Comparison of ENCODE assay signal across 11 cellular contexts in the genomic region with DNA sequence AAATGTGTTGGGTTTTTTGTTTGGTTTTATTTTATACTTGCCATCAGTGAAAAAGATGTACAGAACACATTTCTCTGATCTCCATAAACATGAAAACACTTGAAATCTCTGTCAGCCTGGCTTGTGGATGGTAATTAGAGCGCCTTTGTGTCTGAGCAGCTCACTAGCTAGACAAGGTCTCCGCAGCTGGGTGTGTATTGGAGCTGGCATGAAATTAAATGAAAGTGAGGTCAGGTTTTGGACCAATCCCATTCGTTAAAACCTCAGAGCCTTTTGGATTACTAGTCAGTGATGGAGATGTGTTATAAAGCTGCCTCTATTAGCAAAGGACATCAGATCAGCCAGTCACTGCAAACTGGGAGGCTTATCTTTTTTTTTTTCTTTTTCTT. TPM values are rescaled to one million over a fixed set of nuclear protein-coding genes. Genes with fewer than 3 reads are reported as not detected.
DNase-seq lines count a peak whose midpoint lies in the region; ATAC-seq, FAIRE-seq and TF ChIP-seq lines count a peak whose summit lies in the region.
"Had no signal": no experiment of that assay in that cellular context is flagged by ENCODE, and none has a peak within 500 bp of the region (broad histone marks: within the 10 kb centered on the region; RNA-seq: fewer than 3 reads in every experiment).

No MANE protein-coding gene starts in this region.

- H2AK5ac ChIP-seq in H9 (ENCODE audit: insufficient read length, low read length): no peak overlapping the region
- no peak overlapping the region for H2AK5ac ChIP-seq in mesenchymal stem cell (ENCODE audit: low read length, severe bottlenecking)

- DNase-seq in Ammon's horn (ENCODE audit: low spot score) (peak; percentile 65), H9 (peak; percentile 41), mesenchymal stem cell (no peak), GM23248 (no peak), heart right ventricle (no peak), kidney (no peak)
- no peak for DNase-seq in activated T-helper 1 cell treated with anti-CD3 and anti-CD28 coated beads, Interleukin-12 subunit alpha, Interleukin-12 subunit beta, Interleukin-2, Interleukin-4 antibody, amounts not matched to agents 30 ng/mL and 10 ng/mL and 1 ng/mL, durations not matched to agents 14 hours and 24 hours and 36 hours (ENCODE audit: low spot score)
- DNase-seq: Calu3; effector CD8-positive, alpha-beta T cell; RPMI8226 had no signal

- H3K79me2 ChIP-seq in H9 (ENCODE audit: insufficient read depth, low read length): no peaks in the 10 kb centered on the region
- no peaks in the 10 kb centered on the region for H3K79me2 ChIP-seq in GM23248 (ENCODE audit: insufficient read depth)

- no peaks in the 10 kb centered on the region; a peak in 1 of 5 replicates for H3K9me3 Mint-ChIP-seq in H9
- no peaks in the 10 kb centered on the region for H3K9me3 Mint-ChIP-seq in activated T-helper 1 cell treated with anti-CD3 and anti-CD28 coated beads, Interleukin-12 subunit alpha, Interleukin-12 subunit beta, Interleukin-2, Interleukin-4 antibody, amounts not matched to agents 30 ng/mL and 10 ng/mL and 1 ng/mL, durations not matched to agents 14 hours and 24 hours and 36 hours

- no peaks in the 10 kb centered on the region for H3K9me2 ChIP-seq in GM23248 (ENCODE audit: insufficient read depth)

- no peak for ATAC-seq in GM19455 (IDR thresholded peaks at IDR 0.05; ENCODE audit: unreplicated experiment)
- no peak for ATAC-seq in heart right ventricle

- H3K4me3 ChIP-seq in mesenchymal stem cell (ENCODE audit: insufficient read depth in 1 of 2, low read depth in 1 of 2, low read length in 2 of 2) (no peak overlapping the region), GM23248 (no peak overlapping the region), heart right ventricle (peak overlapping the region in 4 of 10 donors; percentile 75 to 88 (median 80)), kidney (ENCODE audit: low read length in 2 of 2) (peak overlapping the region in 1 of 2 donors; percentile 58)

- no CpG with 5 or more reads among the region's 3 CpGs for WGBS in H9 (ENCODE audit: extremely low coverage, insufficient read length, low lambda C conversion rate)
- 64% methylated on average over 2 of the region's 3 CpGs for WGBS in mesenchymal stem cell
- WGBS in GM23248 (ENCODE audit: low coverage in 1 of 2, low lambda C conversion rate in 2 of 2, missing lambda C conversion rate in 2 of 2), 2 experiments: 73 to 82% methylated on average over 3 of the region's 3 CpGs
- 86 to 93% methylated on average over 3 of the region's 3 CpGs for WGBS in heart right ventricle, 2 donors

- FAIRE-seq in kidney (lab: Jason Lieb, UNC): no peak

- H3K4me1 ChIP-seq in H9 (ENCODE audit: insufficient read depth, low read length): peaks cover 3% of the 10 kb centered on the region; the same call in 1 of the 2 replicates
- H3K4me1 ChIP-seq in mesenchymal stem cell (ENCODE audit: control insufficient read depth, insufficient read depth, low read depth, low read length): peaks cover 22% of the 10 kb centered on the region
- peaks cover 9% of the 10 kb centered on the region; the same call in 1 of the 2 replicates for H3K4me1 ChIP-seq in GM23248 (ENCODE audit: insufficient read depth)
- H3K4me1 ChIP-seq in heart right ventricle: peaks cover 6 to 44% (median 24%) of the 10 kb centered on the region in 9 donors
- peaks cover 5 to 6% of the 10 kb centered on the region in 2 donors for H3K4me1 ChIP-seq in kidney (ENCODE audit: control insufficient read depth in 1 of 2, insufficient read depth in 1 of 2, low read depth in 1 of 2, low read length in 2 of 2)

- H4K8ac ChIP-seq in H9 (replicated peaks; ENCODE audit: insufficient read length, low read depth, low read length) (no peak overlapping the region), mesenchymal stem cell (ENCODE audit: low read length) (no peak overlapping the region)

- no peak overlapping the region for H4K5ac ChIP-seq in H9 (ENCODE audit: insufficient read length, low read depth, low read length)

- peak overlapping the region; percentile 72 for H3K4me2 ChIP-seq in H9 (ENCODE audit: insufficient read depth, insufficient read length, low read length)
- H3K4me2 ChIP-seq in mesenchymal stem cell (ENCODE audit: low read length, poor library complexity, severe bottlenecking): no peak overlapping the region
- no peak overlapping the region for H3K4me2 ChIP-seq in GM23248 (ENCODE audit: unreplicated experiment)

- no peak overlapping the region for H3T11ph ChIP-seq in H9 (ENCODE audit: low read length)

- intact Hi-C loops in activated T-helper 1 cell treated with anti-CD3 and anti-CD28 coated beads, Interleukin-12 subunit alpha, Interleukin-12 subunit beta, Interleukin-2, Interleukin-4 antibody, amounts not matched to agents 30 ng/mL and 10 ng/mL and 1 ng/mL, durations not matched to agents 14 hours and 24 hours and 36 hours (cut with micrococcal nuclease): loop anchor here (1.0 to 2.0 kb wide), 2 partner anchors 12 to 177 kb away; partner anchors contain the start of genes MMS19 and UBTD1
- intact Hi-C loops in heart right ventricle (cut with DNase I): loop anchor here in 3 of 10 donors (1.0 to 5.0 kb wide), 3 partner anchors 10 to 34 kb away; partner anchors contain the start of gene FRAT2 (in 1 of the 3)
- intact Hi-C loops in kidney (cut with DNase I): no loop called here

- H3K23ac ChIP-seq in H9 (ENCODE audit: insufficient read length, low read depth, low read length) (no peak overlapping the region), mesenchymal stem cell (ENCODE audit: low read length in 2 of 2) (no peak overlapping the region)

- TF ChIP-seq CTCF in H9 (conservative IDR thresholded peaks at IDR 0.05): no peak
- TF ChIP-seq CTCF in heart right ventricle (IDR thresholded peaks at IDR 0.05): no peak
- TF ChIP-seq CTCF in kidney (IDR thresholded peaks at IDR 0.05; ENCODE audit: borderline replicate concordance, extremely low read depth, insufficient read depth): no peak

- in situ Hi-C loops in GM23248 (cut with MboI): no loop called here

- peak overlapping the region in 1 of 3 experiments; percentile 7; a peak in 2 of 7 replicates for H3K27ac Mint-ChIP-seq in H9
- H3K27ac Mint-ChIP-seq in activated T-helper 1 cell treated with anti-CD3 and anti-CD28 coated beads, Interleukin-12 subunit alpha, Interleukin-12 subunit beta, Interleukin-2, Interleukin-4 antibody, amounts not matched to agents 30 ng/mL and 10 ng/mL and 1 ng/mL, durations not matched to agents 14 hours and 24 hours and 36 hours: peak overlapping the region; percentile 48

- H4K20me1 ChIP-seq in H9 (ENCODE audit: control insufficient read depth, insufficient read depth, insufficient read length) (no peaks in the 10 kb centered on the region), GM23248 (ENCODE audit: insufficient read depth) (no peaks in the 10 kb centered on the region)

- no peak overlapping the region for H2BK20ac ChIP-seq in H9 (ENCODE audit: low read depth, low read length, poor library complexity, severe bottlenecking)

- H2BK5ac ChIP-seq in H9 (ENCODE audit: insufficient read length, low read length) (no peak overlapping the region), mesenchymal stem cell (ENCODE audit: low read depth, low read length, poor library complexity, severe bottlenecking) (no peak overlapping the region)

- H3K27me3 ChIP-seq in H9 (ENCODE audit: insufficient read depth, low read length) (peaks cover 9% of the 10 kb centered on the region; the same call in 1 of the 2 replicates), mesenchymal stem cell (ENCODE audit: control insufficient read depth in 1 of 2, insufficient read depth in 1 of 2, low read length in 2 of 2) (peaks cover 0 to 45% of the 10 kb centered on the region in 2 experiments), GM23248 (replicated peaks; ENCODE audit: insufficient read depth) (no peaks in the 10 kb centered on the region), heart right ventricle (no peaks in the 10 kb centered on the region)

- no peak overlapping the region for H3K18ac ChIP-seq in H9 (ENCODE audit: insufficient read length, low read depth, low read length)
- H3K18ac ChIP-seq in mesenchymal stem cell (ENCODE audit: low read depth in 1 of 2, low read length in 2 of 2): no peak overlapping the region

- H3F3A ChIP-seq in GM23248 (ENCODE audit: insufficient read depth): no peaks in the 10 kb centered on the region

- 0 out of 7 replicates have a peak, but pooled peaks cover 0 to 5% (median 0%) of the 10 kb centered on the region in 3 experiments for H3K36me3 Mint-ChIP-seq in H9 (ENCODE audit: insufficient read depth in 1 of 3, low read depth in 3 of 3)
- H3K36me3 Mint-ChIP-seq in activated T-helper 1 cell treated with anti-CD3 and anti-CD28 coated beads, Interleukin-12 subunit alpha, Interleukin-12 subunit beta, Interleukin-2, Interleukin-4 antibody, amounts not matched to agents 30 ng/mL and 10 ng/mL and 1 ng/mL, durations not matched to agents 14 hours and 24 hours and 36 hours (ENCODE audit: low read depth): peaks cover 2% of the 10 kb centered on the region

- H4K91ac ChIP-seq in H9 (ENCODE audit: insufficient read length, low read depth, low read length): no peak overlapping the region
- H4K91ac ChIP-seq in mesenchymal stem cell (ENCODE audit: low read length): no peak overlapping the region

- H3K14ac ChIP-seq in H9 (ENCODE audit: insufficient read depth, low read length): no peak overlapping the region
- H3K14ac ChIP-seq in mesenchymal stem cell (ENCODE audit: low read length in 2 of 2): no peak overlapping the region

- H3K27ac ChIP-seq in H9 (ENCODE audit: insufficient read length, low read depth, low read length): no peak overlapping the region
- no peak overlapping the region for H3K27ac ChIP-seq in mesenchymal stem cell (ENCODE audit: low read length, poor library complexity, severe bottlenecking)
- no peak overlapping the region for H3K27ac ChIP-seq in GM23248
- peak overlapping the region in 1 of 10 donors; percentile 100 for H3K27ac ChIP-seq in heart right ventricle
- no peak overlapping the region for H3K27ac ChIP-seq in kidney (ENCODE audit: low read depth in 2 of 2, low read length in 2 of 2)

- H3K9ac ChIP-seq in H9 (ENCODE audit: extremely low read depth, insufficient read length, low read length) (no peak overlapping the region), mesenchymal stem cell (ENCODE audit: low read length) (peak overlapping the region; percentile 98), GM23248 (no peak overlapping the region), kidney (ENCODE audit: low read length in 2 of 2) (no peak overlapping the region)

- H2BK15ac ChIP-seq in H9 (ENCODE audit: low read depth, low read length) (no peak overlapping the region), mesenchymal stem cell (ENCODE audit: low read depth, poor library complexity, severe bottlenecking) (no peak overlapping the region)

- H3K79me1 ChIP-seq in H9 (ENCODE audit: insufficient read depth, low read depth, low read length, poor library complexity, severe bottlenecking) (no peaks in the 10 kb centered on the region), mesenchymal stem cell (replicated peaks; ENCODE audit: low read length, poor library complexity, severe bottlenecking) (no peaks in the 10 kb centered on the region)

- peaks cover 23% of the 10 kb centered on the region for H3K23me2 ChIP-seq in H9 (ENCODE audit: insufficient read length, low read depth, low read length, poor library complexity, severe bottlenecking)

- H2AFZ ChIP-seq in H9 (ENCODE audit: low read length) (no peak overlapping the region), mesenchymal stem cell (ENCODE audit: low read depth, low read length) (no peak overlapping the region), GM23248 (no peak overlapping the region)

- peaks cover 33% of the 10 kb centered on the region for H3K27me3 Mint-ChIP-seq in H9 (ENCODE audit: low read depth)
- H3K27me3 Mint-ChIP-seq in activated T-helper 1 cell treated with anti-CD3 and anti-CD28 coated beads, Interleukin-12 subunit alpha, Interleukin-12 subunit beta, Interleukin-2, Interleukin-4 antibody, amounts not matched to agents 30 ng/mL and 10 ng/mL and 1 ng/mL, durations not matched to agents 14 hours and 24 hours and 36 hours (ENCODE audit: insufficient read depth): peaks cover 19% of the 10 kb centered on the region

- H3K4ac ChIP-seq in H9 (ENCODE audit: low read depth, low read length): no peak overlapping the region
- no peak overlapping the region for H3K4ac ChIP-seq in mesenchymal stem cell (ENCODE audit: low read depth in 1 of 2, low read length in 2 of 2)

- H3K9me3 ChIP-seq in H9 (ENCODE audit: control insufficient read depth, low read depth, low read length): no peaks in the 10 kb centered on the region
- H3K9me3 ChIP-seq in mesenchymal stem cell (ENCODE audit: control insufficient read depth, low read length): no peaks in the 10 kb centered on the region
- H3K9me3 ChIP-seq in GM23248 (ENCODE audit: low read depth): no peaks in the 10 kb centered on the region
- H3K9me3 ChIP-seq in heart right ventricle: no peaks in the 10 kb centered on the region
- H3K9me3 ChIP-seq in kidney (ENCODE audit: control insufficient read depth in 1 of 2, low read length in 2 of 2): no peaks in the 10 kb centered on the region

- no peak overlapping the region for H3K56ac ChIP-seq in H9 (ENCODE audit: insufficient read length, low read depth, low read length)

- peaks cover 41 to 44% of the 10 kb centered on the region in 2 experiments for H3K4me1 Mint-ChIP-seq in H9
- H3K4me1 Mint-ChIP-seq in activated T-helper 1 cell treated with anti-CD3 and anti-CD28 coated beads, Interleukin-12 subunit alpha, Interleukin-12 subunit beta, Interleukin-2, Interleukin-4 antibody, amounts not matched to agents 30 ng/mL and 10 ng/mL and 1 ng/mL, durations not matched to agents 14 hours and 24 hours and 36 hours (ENCODE audit: low read depth): peaks cover 33% of the 10 kb centered on the region

- H2BK120ac ChIP-seq in H9 (ENCODE audit: low read depth, low read length, poor library complexity, severe bottlenecking) (no peak overlapping the region), mesenchymal stem cell (ENCODE audit: low read depth, low read length) (no peak overlapping the region)

- peak overlapping the region; percentile 72 to 85; a peak in 4 of 5 replicates for H3K4me3 Mint-ChIP-seq in H9
- peak overlapping the region; percentile 39 for H3K4me3 Mint-ChIP-seq in activated T-helper 1 cell treated with anti-CD3 and anti-CD28 coated beads, Interleukin-12 subunit alpha, Interleukin-12 subunit beta, Interleukin-2, Interleukin-4 antibody, amounts not matched to agents 30 ng/mL and 10 ng/mL and 1 ng/mL, durations not matched to agents 14 hours and 24 hours and 36 hours

- no peak overlapping the region for H2BK12ac ChIP-seq in H9 (ENCODE audit: insufficient read length, low read depth, low read length)
- no peak overlapping the region for H2BK12ac ChIP-seq in mesenchymal stem cell (ENCODE audit: low read length in 2 of 2)

- H3K36me3 ChIP-seq in mesenchymal stem cell (ENCODE audit: control insufficient read depth in 1 of 2, insufficient read depth in 2 of 2, low read depth in 1 of 2, low read length in 2 of 2) (no peaks in the 10 kb centered on the region), GM23248 (ENCODE audit: low read depth) (no peaks in the 10 kb centered on the region), heart right ventricle (no peaks in the 10 kb centered on the region), kidney (ENCODE audit: control insufficient read depth in 1 of 2, insufficient read depth in 2 of 2, low read length in 2 of 2) (no peaks in the 10 kb centered on the region)

RNA-seq across cellular contexts. Expression of gene FRAT1, which starts 2.7 kb away (rescaled TPM):
- total RNA-seq in H9 (2021) (7.3 and 8.1 TPM in 2 replicates), heart right ventricle (1 to 10 TPM; 2.3 to 6.6 (median 3.1) TPM), kidney (7.0 TPM)
- total RNA-seq in activated T-helper 1 cell treated with anti-CD3 and anti-CD28 coated beads, Interleukin-12 subunit alpha, Interleukin-12 subunit beta, Interleukin-2, Interleukin-4 antibody, amounts not matched to agents 30 ng/mL and 10 ng/mL and 1 ng/mL, durations not matched to agents 14 hours and 24 hours and 36 hours: 3.0 and 3.3 TPM in 2 replicates
- 0.88 TPM for polyA plus RNA-seq in mesenchymal stem cell (2013, experiment 1 of 2)
- polyA plus RNA-seq in mesenchymal stem cell (2013, experiment 2 of 2): 0.79 TPM
- 1.6 and 1.8 TPM in 2 replicates for total RNA-seq in GM23248 (2014; rRNA removed; shearing (Covaris generic))
- polyA plus RNA-seq in GM23248 (2016; fragmentation: Nextera tagmentation; extraction: Ambion mirVana) (0.44 and 0.75 TPM in 2 replicates), heart right ventricle (1 to 10 TPM; 1.3 to 1.5 TPM), kidney (ENCODE audit: insufficient read depth, low read depth, low replicate concordance) (2.1 TPM)

RNA-seq across cellular contexts. Expression of gene FRAT2, which starts 12.7 kb away (rescaled TPM):
- total RNA-seq in H9 (2021) (128 and 129 TPM in 2 replicates), heart right ventricle (10 to 100 TPM in 1 of 10 donors, 1 to 10 TPM in 9; 3.9 to 11.0 (median 5.8) TPM), kidney (16.8 TPM)
- total RNA-seq in activated T-helper 1 cell treated with anti-CD3 and anti-CD28 coated beads, Interleukin-12 subunit alpha, Interleukin-12 subunit beta, Interleukin-2, Interleukin-4 antibody, amounts not matched to agents 30 ng/mL and 10 ng/mL and 1 ng/mL, durations not matched to agents 14 hours and 24 hours and 36 hours: 10.8 and 11.2 TPM in 2 replicates
- 4.1 TPM for polyA plus RNA-seq in mesenchymal stem cell (2013, experiment 1 of 2)
- 4.2 TPM for polyA plus RNA-seq in mesenchymal stem cell (2013, experiment 2 of 2)
- total RNA-seq in GM23248 (2014; rRNA removed; shearing (Covaris generic)): 10.3 and 16.3 TPM in 2 replicates
- polyA plus RNA-seq in GM23248 (2016; fragmentation: Nextera tagmentation; extraction: Ambion mirVana) (1.6 and 2.8 TPM in 2 replicates), heart right ventricle (1 to 10 TPM; 2.9 to 4.5 TPM), kidney (ENCODE audit: insufficient read depth, low read depth, low replicate concordance) (5.4 TPM)

RNA-seq across cellular contexts. Expression of gene ARHGAP19, which starts 29.4 kb away (rescaled TPM):
- total RNA-seq in H9 (2021) (30.5 and 33.2 TPM in 2 replicates), heart right ventricle (1 to 10 TPM; 2.3 to 6.2 (median 3.6) TPM), kidney (10.6 TPM)
- total RNA-seq in activated T-helper 1 cell treated with anti-CD3 and anti-CD28 coated beads, Interleukin-12 subunit alpha, Interleukin-12 subunit beta, Interleukin-2, Interleukin-4 antibody, amounts not matched to agents 30 ng/mL and 10 ng/mL and 1 ng/mL, durations not matched to agents 14 hours and 24 hours and 36 hours: 27.1 and 27.8 TPM in 2 replicates
- polyA plus RNA-seq in mesenchymal stem cell (2013, experiment 1 of 2): 6.8 TPM
- polyA plus RNA-seq in mesenchymal stem cell (2013, experiment 2 of 2): 6.5 TPM
- 5.0 and 5.1 TPM in 2 replicates for total RNA-seq in GM23248 (2014; rRNA removed; shearing (Covaris generic))
- polyA plus RNA-seq in GM23248 (2016; fragmentation: Nextera tagmentation; extraction: Ambion mirVana) (1.9 and 2.2 TPM in 2 replicates), heart right ventricle (1 to 10 TPM; 1.5 to 1.7 TPM), kidney (ENCODE audit: insufficient read depth, low read depth, low replicate concordance) (5.3 TPM)

Comparison
In these comparisons a context has a peak if more than half of its experiments do, and no peak if none do; other contexts are left out.
1. DNase-seq: peak in Ammon's horn (single experiment) and H9 (single experiment); none in activated T-helper 1 cell treated with anti-CD3 and anti-CD28 coated beads, Interleukin-12 subunit alpha, Interleukin-12 subunit beta, Interleukin-2, Interleukin-4 antibody, amounts not matched to agents 30 ng/mL and 10 ng/mL and 1 ng/mL, durations not matched to agents 14 hours and 24 hours and 36 hours (single experiment), mesenchymal stem cell (single experiment), GM23248 (single experiment), heart right ventricle (0 of 2) and kidney (single experiment).